Comparison of ENCODE assay signal across 9 cellular contexts in the genomic region with DNA sequence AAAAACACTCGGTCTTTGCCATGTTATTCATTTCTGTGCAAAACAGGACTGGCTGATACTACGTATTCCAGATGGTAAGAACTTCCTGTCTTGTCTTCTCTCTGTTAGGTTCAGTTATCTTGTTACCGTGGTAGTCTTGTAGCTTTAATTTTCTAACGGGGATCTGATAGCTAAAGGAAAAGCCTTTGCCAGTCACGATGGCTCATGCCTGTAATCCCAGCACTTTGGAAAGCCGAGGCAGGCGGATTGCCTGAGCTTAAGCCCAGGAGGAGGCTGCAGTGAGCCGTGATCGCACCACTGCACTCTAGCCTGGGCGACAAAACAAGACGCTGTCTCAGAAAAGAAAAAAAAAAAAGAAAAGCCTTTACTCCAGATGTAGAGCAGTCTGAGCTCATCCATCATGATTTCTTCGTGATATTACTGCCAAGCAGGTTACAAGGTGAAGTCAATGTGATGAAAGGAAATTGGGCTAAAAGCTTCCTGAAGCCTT. TPM values are rescaled to one million over a fixed set of nuclear protein-coding genes. Genes with fewer than 3 reads are reported as not detected.
DNase-seq lines count a peak whose midpoint lies in the region; ATAC-seq and TF ChIP-seq lines count a peak whose summit lies in the region.
"Had no signal": no experiment of that assay in that cellular context is flagged by ENCODE, and none has a peak within 500 bp of the region (broad histone marks: within the 10 kb centered on the region; RNA-seq: fewer than 3 reads in every experiment).

No MANE protein-coding gene starts in this region.

- H3K9me3 Mint-ChIP-seq in stimulated activated naive CD8-positive, alpha-beta T cell treated with anti-CD3 and anti-CD28 coated beads, Interleukin-15, Interleukin-2, amounts not matched to agents 100 ng/mL and 50 ng/mL, for 24 hours = no peaks in the 10 kb centered on the region
- peaks cover 0 to 5% (median 0%) of the 10 kb centered on the region in 5 experiments for H3K9me3 Mint-ChIP-seq in brain
- H3K9me3 Mint-ChIP-seq: natural killer cell had no signal

- no peak overlapping the region for H3K27ac ChIP-seq in vagina

- peak overlapping the region; percentile 66 for H3K27ac Mint-ChIP-seq in stimulated activated naive CD8-positive, alpha-beta T cell treated with anti-CD3 and anti-CD28 coated beads, Interleukin-15, Interleukin-2, amounts not matched to agents 100 ng/mL and 50 ng/mL, for 24 hours
- peak overlapping the region; percentile 76 to 97 (median 91) for H3K27ac Mint-ChIP-seq in brain

- no peak for DNase-seq in stimulated activated naive CD8-positive, alpha-beta T cell treated with anti-CD3 and anti-CD28 coated beads, Interleukin-15, Interleukin-2, amounts not matched to agents 100 U/mL and 50 U/mL, for 24 hours
- DNase-seq in kidney glomerular epithelial cell (lab: John Stamatoyannopoulos, UW) (peak; percentile 13), activated gamma-delta T cell treated with Interleukin-2 at 50 U/mL for 16 hours (no peak), vagina (ENCODE audit: extremely low spot score in 2 of 2) (no peak), NCI-H345 treated with DMSO at 0.1 percent for 48 hours (lab: John Stamatoyannopoulos, UW; ENCODE audit: unreplicated experiment) (no peak)
- DNase-seq in stimulated activated CD4-positive, alpha-beta T cell treated with anti-CD3 and anti-CD28 coated beads, Interleukin-2, amount 100 ng/mL, for 24 hours = no peak
- DNase-seq: natural killer cell had no signal

- H3K36me3 Mint-ChIP-seq in stimulated activated naive CD8-positive, alpha-beta T cell treated with anti-CD3 and anti-CD28 coated beads, Interleukin-15, Interleukin-2, amounts not matched to agents 100 ng/mL and 50 ng/mL, for 24 hours (ENCODE audit: low read depth) = no peaks in the 10 kb centered on the region
- no peaks in the 10 kb centered on the region for H3K36me3 Mint-ChIP-seq in brain
- H3K36me3 Mint-ChIP-seq: natural killer cell had no signal

- H3K36me3 ChIP-seq in vagina = no peaks in the 10 kb centered on the region

- H3K27me3 ChIP-seq in vagina = no peaks in the 10 kb centered on the region

- H3K9me3 ChIP-seq in vagina = no peaks in the 10 kb centered on the region

- peaks cover 4% of the 10 kb centered on the region for H3K4me1 ChIP-seq in vagina

- ATAC-seq in stimulated activated naive CD8-positive, alpha-beta T cell treated with anti-CD3 and anti-CD28 coated beads, Interleukin-15, Interleukin-2, amounts not matched to agents 100 U/mL and 50 U/mL, for 24 hours = no peak

- peak overlapping the region in 1 of 2 donors; percentile 24 for H3K4me3 ChIP-seq in vagina

- no peaks in the 10 kb centered on the region for H3K27me3 Mint-ChIP-seq in stimulated activated naive CD8-positive, alpha-beta T cell treated with anti-CD3 and anti-CD28 coated beads, Interleukin-15, Interleukin-2, amounts not matched to agents 100 ng/mL and 50 ng/mL, for 24 hours
- H3K27me3 Mint-ChIP-seq in brain = peaks cover 3% of the 10 kb centered on the region

- TF ChIP-seq POLR2A in vagina (IDR thresholded peaks at IDR 0.05) = no peak

- peak overlapping the region; percentile 71 for H3K4me3 Mint-ChIP-seq in stimulated activated naive CD8-positive, alpha-beta T cell treated with anti-CD3 and anti-CD28 coated beads, Interleukin-15, Interleukin-2, amounts not matched to agents 100 ng/mL and 50 ng/mL, for 24 hours
- H3K4me3 Mint-ChIP-seq in brain = peak overlapping the region in 4 of 5 experiments; percentile 39 to 67 (median 64)
- H3K4me3 Mint-ChIP-seq: natural killer cell had no signal

- intact Hi-C loops in vagina (cut with DNase I) = no loop called here

- H3K4me1 Mint-ChIP-seq in stimulated activated naive CD8-positive, alpha-beta T cell treated with anti-CD3 and anti-CD28 coated beads, Interleukin-15, Interleukin-2, amounts not matched to agents 100 ng/mL and 50 ng/mL, for 24 hours (ENCODE audit: low read depth) = peaks cover 11% of the 10 kb centered on the region
- peaks cover 48% of the 10 kb centered on the region for H3K4me1 Mint-ChIP-seq in brain
- H3K4me1 Mint-ChIP-seq: natural killer cell had no signal

- TF ChIP-seq CTCF in brain (conservative IDR thresholded peaks at IDR 0.05) (no peak), vagina (IDR thresholded peaks at IDR 0.05) (no peak)

RNA-seq across cellular contexts. Expression of a gene that starts 11.1 kb away (rescaled TPM):
- 12.4 TPM for polyA plus RNA-seq in brain (ENCODE audit: insufficient read depth, low read depth, low replicate concordance)
- 38.1 TPM for total RNA-seq in vagina

RNA-seq across cellular contexts. Expression of a gene that starts 36.3 kb away (rescaled TPM):
- 15.3 TPM for polyA plus RNA-seq in brain (ENCODE audit: insufficient read depth, low read depth, low replicate concordance)
- 74.9 TPM for total RNA-seq in vagina
